8 cellular contexts compared by ENCODE assay signal in the genomic region with DNA sequence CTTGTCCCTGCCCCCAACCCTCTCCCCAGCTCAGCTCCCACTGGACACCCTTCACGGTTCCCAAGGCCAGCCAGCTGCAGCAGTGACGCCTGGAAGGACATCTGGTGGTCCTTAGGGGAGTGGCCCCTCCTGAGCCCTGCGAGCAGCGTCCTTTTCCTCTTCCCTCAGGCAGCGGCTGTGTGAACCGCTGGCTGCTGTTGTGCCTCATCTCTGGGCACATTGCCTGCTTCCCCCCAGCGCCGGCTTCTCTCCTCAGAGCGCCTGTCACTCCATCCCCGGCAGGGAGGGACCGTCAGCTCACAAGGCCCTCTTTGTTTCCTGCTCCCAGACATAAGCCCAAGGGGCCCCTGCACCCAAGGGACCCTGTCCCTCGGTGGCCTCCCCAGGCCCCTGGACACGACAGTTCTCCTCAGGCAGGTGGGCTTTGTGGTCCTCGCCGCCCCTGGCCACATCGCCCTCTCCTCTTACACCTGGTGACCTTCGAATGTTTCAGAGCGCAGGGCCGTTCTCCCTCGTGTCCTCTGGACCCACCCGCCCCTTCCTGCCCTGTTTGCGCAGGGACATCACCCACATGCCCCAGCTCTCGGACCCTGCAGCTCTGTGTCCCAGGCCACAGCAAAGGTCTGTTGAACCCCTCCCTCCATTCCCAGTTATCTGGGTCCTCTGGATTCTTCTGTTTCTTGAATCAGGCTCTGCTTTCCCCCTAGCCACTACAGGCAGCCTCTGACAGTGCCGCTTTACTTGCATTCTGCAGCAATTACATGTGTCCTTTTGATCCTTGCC. TPM values are rescaled to one million over a fixed set of nuclear protein-coding genes. Genes with fewer than 3 reads are reported as not detected.
A peak's percentile ranks its signal among the peaks of the same experiment; 100 is the strongest.
DNase-seq lines count a peak whose midpoint lies in the region; ATAC-seq, FAIRE-seq and TF ChIP-seq lines count a peak whose summit lies in the region.

No MANE protein-coding gene starts in this region.

- TF ChIP-seq EP300 in HepG2 (IDR thresholded peaks at IDR 0.05; ENCODE audit: low read depth in 2 of 2, low read length in 2 of 2) (no peak; a peak in 1 of 4 replicates), HepG2 (CRISPR knock-in tag; IDR thresholded peaks at IDR 0.05; ENCODE audit: borderline replicate concordance) (no peak)

- peak overlapping the region; percentile 19 to 70 (median 24); a peak in 5 of 6 replicates for H3K4me3 ChIP-seq in HepG2 (replicated peaks in 1 of 3; ENCODE audit: insufficient read depth in 1 of 3, low read depth in 2 of 3, low read length in 3 of 3)
- no peak overlapping the region for H3K4me3 ChIP-seq in aorta (ENCODE audit: low read length in 2 of 2)

- H3K36me3 ChIP-seq in HepG2 (replicated peaks in 1 of 2; ENCODE audit: control insufficient read depth in 1 of 2, insufficient read depth in 2 of 2, low read length in 2 of 2) (peaks cover 19 to 41% of the 10 kb centered on the region in 2 experiments), aorta (ENCODE audit: control insufficient read depth in 1 of 2, insufficient read depth in 2 of 2, low read length in 1 of 2) (peaks cover 4 to 9% of the 10 kb centered on the region in 2 donors)

- TF ChIP-seq CTCF in natural killer cell (IDR thresholded peaks at IDR 0.05) (no peak), HepG2 (CRISPR knock-in tag; IDR thresholded peaks at IDR 0.05) (peak; percentile 42)

- H2AFZ ChIP-seq in HepG2 (ENCODE audit: low read length) = no peak overlapping the region

- peak; percentile 86 for FAIRE-seq in HepG2 (lab: Jason Lieb, UNC)

- peak; percentile 60 for DNase-seq in natural killer cell treated with Interleukin-12 subunit alpha and Interleukin-12 subunit beta and Interleukin-15 and Interleukin-18, amount 100 ng/mL, for 72 hours (ENCODE audit: low spot score)
- DNase-seq in natural killer cell (no peak), caudate nucleus (lab: John Stamatoyannopoulos, UW) (peak in 59 of 61 donors; percentile 25 to 93 (median 80)), HepG2 (ENCODE audit: low spot score) (peak; percentile 87), aorta (peak; percentile 50 to 77), T-helper 1 cell (no peak), retina (no peak)

- H3K4me3 Mint-ChIP-seq in natural killer cell treated with Interleukin-12 subunit alpha and Interleukin-12 subunit beta and Interleukin-15 and Interleukin-18, amount 100 ng/mL, for 72 hours = no peak overlapping the region
- H3K4me3 Mint-ChIP-seq in natural killer cell = no peak overlapping the region

- peak overlapping the region; percentile 92 for H3K4me2 ChIP-seq in HepG2 (ENCODE audit: low read depth, low read length)

- H3K27ac ChIP-seq in caudate nucleus (ENCODE audit: low read depth, low read length) = peak overlapping the region; percentile 95
- H3K27ac ChIP-seq in HepG2 (ENCODE audit: extremely low read length, insufficient read depth, low read length) = peak overlapping the region; percentile 78
- H3K27ac ChIP-seq in aorta (ENCODE audit: low read depth in 1 of 2, low read length in 2 of 2) = no peak overlapping the region

- POLR2A ChIA-PET in HepG2 (lab: Yijun Ruan, JAX) = interaction anchor here (1.1 to 4.3 kb wide), 6 partner anchors 9 to 462 kb away, joined by 3 to 21 read pairs (median 8); a partner anchor contains a TSS

- no peaks in the 10 kb centered on the region for H3K9me3 Mint-ChIP-seq in natural killer cell treated with Interleukin-12 subunit alpha and Interleukin-12 subunit beta and Interleukin-15 and Interleukin-18, amount 100 ng/mL, for 72 hours
- no peaks in the 10 kb centered on the region for H3K9me3 Mint-ChIP-seq in natural killer cell

- no peak; a peak in 1 of 4 replicates for TF ChIP-seq POLR2A in HepG2 (IDR thresholded peaks at IDR 0.05; ENCODE audit: insufficient read depth in 1 of 2, low read depth in 2 of 2, low read length in 2 of 2)

- intact Hi-C loops in natural killer cell (cut with micrococcal nuclease) (no loop called here), HepG2 (cut with micrococcal nuclease; ENCODE audit: unreplicated experiment) (loop anchor here (5.0 to 10.0 kb wide), 2 partner anchors 132 to 369 kb away; no protein-coding TSS in a partner anchor), aorta (cut with DNase I) (loop anchor here in 1 of 2 donors (10.0 kb wide), 1 partner anchor 369 kb away; no protein-coding TSS in a partner anchor)

- no peaks in the 10 kb centered on the region for H3K27me3 Mint-ChIP-seq in natural killer cell treated with Interleukin-12 subunit alpha and Interleukin-12 subunit beta and Interleukin-15 and Interleukin-18, amount 100 ng/mL, for 72 hours
- H3K27me3 Mint-ChIP-seq in natural killer cell (ENCODE audit: low read depth in 2 of 2) = no peaks in the 10 kb centered on the region

- H3K79me2 ChIP-seq in HepG2 (ENCODE audit: insufficient read depth, low read length) = peaks cover 41% of the 10 kb centered on the region

- peak; percentile 14 for TF ChIP-seq RAD21 in HepG2 (CRISPR knock-in tag; IDR thresholded peaks at IDR 0.05)

- peaks cover 0 to 17% of the 10 kb centered on the region in 2 donors for H3K4me1 Mint-ChIP-seq in natural killer cell treated with Interleukin-12 subunit alpha and Interleukin-12 subunit beta and Interleukin-15 and Interleukin-18, amount 100 ng/mL, for 72 hours (ENCODE audit: low read depth in 2 of 2)
- peaks cover 2 to 3% of the 10 kb centered on the region in 2 donors for H3K4me1 Mint-ChIP-seq in natural killer cell

- in situ Hi-C loops in HepG2 (cut with HindIII; ENCODE audit: extremely low pct_ligation_motif_present, low pct_unique_long_range_greater_than_20kb) = loop anchor here (25.0 kb wide), 1 partner anchor 662 kb away; a partner anchor contains a TSS

- peaks cover 14% of the 10 kb centered on the region; the same call in 1 of the 2 replicates for H4K20me1 ChIP-seq in HepG2 (ENCODE audit: insufficient read depth, low read length)

- peak overlapping the region in 1 of 2 donors; percentile 6 for H3K27ac Mint-ChIP-seq in natural killer cell treated with Interleukin-12 subunit alpha and Interleukin-12 subunit beta and Interleukin-15 and Interleukin-18, amount 100 ng/mL, for 72 hours
- H3K27ac Mint-ChIP-seq in natural killer cell = no peak overlapping the region

- 3% methylated on average over 21 of the region's 24 CpGs for WGBS in HepG2 (ENCODE audit: low lambda C conversion rate)
- WGBS in aorta, 2 donors = 39 to 43% methylated on average over 24 of the region's 24 CpGs

- H3K9me3 ChIP-seq in HepG2 (ENCODE audit: low read length) (no peaks in the 10 kb centered on the region), aorta (ENCODE audit: control insufficient read depth, low read length) (no peaks in the 10 kb centered on the region)

- H3K27me3 ChIP-seq in HepG2 (ENCODE audit: control insufficient read depth in 1 of 2, insufficient read depth in 2 of 2, low read length in 2 of 2) = no peaks in the 10 kb centered on the region
- H3K27me3 ChIP-seq in aorta (ENCODE audit: control insufficient read depth in 1 of 2, insufficient read depth in 2 of 2, low read length in 1 of 2) = no peaks in the 10 kb centered on the region

- H3K4me1 ChIP-seq in HepG2 (ENCODE audit: insufficient read depth, low read length) = peaks cover 61% of the 10 kb centered on the region
- no peaks in the 10 kb centered on the region for H3K4me1 ChIP-seq in aorta (ENCODE audit: control insufficient read depth in 1 of 2, insufficient read depth in 2 of 2, low read length in 2 of 2)

- ATAC-seq in natural killer cell treated with Interleukin-12 subunit alpha and Interleukin-12 subunit beta and Interleukin-15 and Interleukin-18, amount 100 ng/mL, for 72 hours = peak; percentile 22 to 44
- ATAC-seq in natural killer cell (no peak), HepG2 (peak; percentile 73), aorta (ENCODE audit: low FRiP score) (peak; percentile 7), GM21717 (IDR thresholded peaks at IDR 0.05; ENCODE audit: unreplicated experiment) (no peak)

- peaks cover 3% of the 10 kb centered on the region for H3K36me3 Mint-ChIP-seq in natural killer cell treated with Interleukin-12 subunit alpha and Interleukin-12 subunit beta and Interleukin-15 and Interleukin-18, amount 100 ng/mL, for 72 hours
- H3K36me3 Mint-ChIP-seq in natural killer cell = no peaks in the 10 kb centered on the region

- H3K9ac ChIP-seq in HepG2 (ENCODE audit: insufficient read depth, low read depth, low read length) = peak overlapping the region; percentile 59

- no TSS peak for BruUV-seq in HepG2 (replicated peaks; lab: Mats Ljungman, UMichigan)

- CTCF ChIA-PET in HepG2 (lab: Yijun Ruan, JAX; ENCODE audit: low intra/inter-chr PET ratio, low total read pairs) = no interaction called here

TF ChIP-seq in HepG2, 621 proteins besides CTCF, POLR2A, EP300 and RAD21 (continues in another document):
- TF ChIP-seq ZNF879 (CRISPR knock-in tag; IDR thresholded peaks at IDR 0.05) (no peak), ZNF382 (CRISPR knock-in tag; IDR thresholded peaks at IDR 0.05; ENCODE audit: borderline replicate concordance) (no peak)

RNA-seq across cellular contexts. Expression of a gene that starts 35.8 kb away (rescaled TPM):
- 1 to 10 TPM; 2.8 to 7.1 TPM for total RNA-seq in natural killer cell treated with Interleukin-12 subunit alpha and Interleukin-12 subunit beta and Interleukin-15 and Interleukin-18, amount 100 ng/mL, for 72 hours
- total RNA-seq in natural killer cell (1 to 10 TPM in 2 of 3 donors, under 1 TPM in 1; 0.97 to 1.4 (median 1.1) TPM), HepG2 (2016; rRNA removed; fragmentation: Illumina TruSeq; extraction: Trizol) (3.7 and 4.9 TPM in 2 replicates), aorta (1 to 10 TPM; 1.2 to 5.4 TPM)
- total RNA-seq in HepG2 (2016; cell fraction: cytosol; rRNA removed; fragmentation: Illumina TruSeq; extraction: Trizol; ENCODE audit: low read depth) = 1.7 and 1.9 TPM in 2 replicates
- 2.9 and 5.5 TPM in 2 replicates for total RNA-seq in HepG2 (2016; cell fraction: insoluble cytoplasmic fraction; rRNA removed; fragmentation: Illumina TruSeq; extraction: Trizol)
- total RNA-seq in HepG2 (2016; cell fraction: membrane; rRNA removed; fragmentation: Illumina TruSeq; extraction: Trizol) = 3.2 and 4.1 TPM in 2 replicates
- 4.7 and 5.1 TPM in 2 replicates for total RNA-seq in HepG2 (2016; cell fraction: nucleus; rRNA removed; fragmentation: Illumina TruSeq; extraction: Trizol)
- polyA plus RNA-seq in HepG2 (2011; rRNA removed) (4.1 and 4.9 TPM in 2 replicates), aorta (1 to 10 TPM in 1 of 2 donors, not detected in 1; 2.9 TPM)
- polyA plus RNA-seq in HepG2 (2011; cell fraction: cytosol; rRNA removed) = 2.9 and 3.9 TPM in 2 replicates
- 29.8 and 33.6 TPM in 2 replicates for polyA plus RNA-seq in HepG2 (2011; cell fraction: nucleus; rRNA removed)
- polyA plus RNA-seq in HepG2 (2012) = 8.8 and 10.8 TPM in 2 replicates
- polyA plus RNA-seq in HepG2 (2016; cell fraction: cytosol; fragmentation: Illumina TruSeq; extraction: Trizol; ENCODE audit: low read depth) = 3.3 and 3.8 TPM in 2 replicates
- 7.5 and 11.5 TPM in 2 replicates for polyA plus RNA-seq in HepG2 (2016; cell fraction: insoluble cytoplasmic fraction; fragmentation: Illumina TruSeq; extraction: Trizol; ENCODE audit: low read depth)
- polyA plus RNA-seq in HepG2 (2016; cell fraction: membrane; fragmentation: Illumina TruSeq; extraction: Trizol; ENCODE audit: low read depth) = 7.5 and 8.6 TPM in 2 replicates
- polyA plus RNA-seq in HepG2 (2016; cell fraction: nucleus; fragmentation: Illumina TruSeq; extraction: Trizol; ENCODE audit: insufficient read depth, low read depth) = 14.9 and 15.8 TPM in 2 replicates
- polyA minus RNA-seq in HepG2 (2011; rRNA and poly(A)+ RNA removed; ENCODE audit: low replicate concordance) = 1.1 and 16.7 TPM in 2 replicates
- polyA minus RNA-seq in HepG2 (2011; cell fraction: cytosol; rRNA and poly(A)+ RNA removed) = 5.1 and 8.4 TPM in 2 replicates
- polyA minus RNA-seq in HepG2 (2011; cell fraction: nucleus; rRNA and poly(A)+ RNA removed) = 13.8 and 18.4 TPM in 2 replicates

Comparison
In these comparisons a context has a peak if more than half of its experiments do, and no peak if none do; other contexts are left out.
1. ATAC-seq: peak in natural killer cell treated with Interleukin-12 subunit alpha and Interleukin-12 subunit beta and Interleukin-15 and Interleukin-18, amount 100 ng/mL, for 72 hours (2 of 2), HepG2 (single experiment) and aorta (single experiment); none in natural killer cell (0 of 3) and GM21717 (single experiment).
2. DNase-seq: peak in natural killer cell treated with Interleukin-12 subunit alpha and Interleukin-12 subunit beta and Interleukin-15 and Interleukin-18, amount 100 ng/mL, for 72 hours (single experiment), caudate nucleus (59 of 61), HepG2 (single experiment) and aorta (2 of 2); none in natural killer cell (single experiment), T-helper 1 cell (0 of 5) and retina (single experiment).
3. H3K27ac ChIP-seq: peak in caudate nucleus (single experiment) and HepG2 (single experiment); none in aorta (0 of 2).
4. H3K4me3 ChIP-seq: peak in HepG2 (3 of 3); none in aorta (0 of 2).